ENCODE assay signal across 10 cellular contexts in genomic region chr10:22597142-22597541, GRCh38.
DNase-seq lines count a peak whose midpoint lies in the region; ATAC-seq and TF ChIP-seq lines count a peak whose summit lies in the region.
"Had no signal": no experiment of that assay in that cellular context is flagged by ENCODE, and none has a peak within 500 bp of the region (broad histone marks: within the 10 kb centered on the region; RNA-seq: fewer than 3 reads in every experiment).

No MANE protein-coding gene starts in this region.

- no peak overlapping the region for H3K27ac ChIP-seq in OCI-LY7 (ENCODE audit: low read depth, low read length, poor library complexity, severe bottlenecking)
- no peak overlapping the region for H3K27ac ChIP-seq in mesenchymal stem cell (ENCODE audit: low read length, poor library complexity, severe bottlenecking)
- H3K27ac ChIP-seq in adrenal gland = peak overlapping the region in 1 of 5 donors; percentile 42
- H3K27ac ChIP-seq in testis = no peak overlapping the region

- no TSS peak for BruUV-seq in OCI-LY7 (replicated peaks; lab: Mats Ljungman, UMichigan)

- peak overlapping the region in 1 of 2 experiments; percentile 21 for H3K18ac ChIP-seq in mesenchymal stem cell (ENCODE audit: low read depth in 1 of 2, low read length in 2 of 2)

- no peaks in the 10 kb centered on the region for H3K9me2 ChIP-seq in OCI-LY7 (ENCODE audit: insufficient read depth, low read length)

- H3K4me1 ChIP-seq in OCI-LY7 (ENCODE audit: insufficient read depth, low read length, poor library complexity, severe bottlenecking) (peaks cover 70% of the 10 kb centered on the region), mesenchymal stem cell (ENCODE audit: control insufficient read depth, insufficient read depth, low read depth, low read length) (peaks cover 25% of the 10 kb centered on the region), adrenal gland (replicated peaks in 1 of 2) (peaks cover 10 to 25% of the 10 kb centered on the region in 2 donors), testis (no peaks in the 10 kb centered on the region)

- CTCF ChIA-PET in OCI-LY7 (lab: Charles Lee; ENCODE audit: unreplicated experiment) = no interaction called here

- H4K8ac ChIP-seq in mesenchymal stem cell (ENCODE audit: low read length) = no peak overlapping the region

- H2AK5ac ChIP-seq in mesenchymal stem cell (ENCODE audit: low read length, severe bottlenecking) = peak overlapping the region; percentile 19

- no peak overlapping the region for H3K9ac ChIP-seq in mesenchymal stem cell (ENCODE audit: low read length)

- no peak overlapping the region for H2BK15ac ChIP-seq in mesenchymal stem cell (ENCODE audit: low read depth, poor library complexity, severe bottlenecking)

- H2BK12ac ChIP-seq in mesenchymal stem cell (ENCODE audit: low read length in 2 of 2) = no peak overlapping the region

- H3K79me1 ChIP-seq in mesenchymal stem cell (replicated peaks; ENCODE audit: low read length, poor library complexity, severe bottlenecking) = peaks cover 40% of the 10 kb centered on the region

- H2BK120ac ChIP-seq in mesenchymal stem cell (ENCODE audit: low read depth, low read length) = no peak overlapping the region

- no peaks in the 10 kb centered on the region for H3K79me2 ChIP-seq in OCI-LY7 (ENCODE audit: insufficient read depth, low read depth, low read length)

- no peak overlapping the region for H4K91ac ChIP-seq in mesenchymal stem cell (ENCODE audit: low read length)

- H3K36me3 ChIP-seq in OCI-LY7 (ENCODE audit: insufficient read depth, low read length) = 0 out of 2 replicates have a peak, but pooled peaks cover 2% of the 10 kb centered on the region
- peaks cover 15 to 19% of the 10 kb centered on the region in 2 experiments for H3K36me3 ChIP-seq in mesenchymal stem cell (ENCODE audit: control insufficient read depth in 1 of 2, insufficient read depth in 2 of 2, low read depth in 1 of 2, low read length in 2 of 2)
- no peaks in the 10 kb centered on the region for H3K36me3 ChIP-seq in adrenal gland (replicated peaks in 1 of 2)
- no peaks in the 10 kb centered on the region for H3K36me3 ChIP-seq in testis (ENCODE audit: low read depth, missing control alignments)

- peak overlapping the region; percentile 17; the same call in 1 of the 2 replicates for H3K4me2 ChIP-seq in OCI-LY7 (ENCODE audit: low read length)
- no peak overlapping the region for H3K4me2 ChIP-seq in mesenchymal stem cell (ENCODE audit: low read length, poor library complexity, severe bottlenecking)

- 4% methylated on average over 3 of the region's 5 CpGs for WGBS in mesenchymal stem cell
- WGBS in adrenal gland, 4 donors = 66 to 78% (median 73%) methylated on average over 5 of the region's 5 CpGs
- WGBS in testis, 2 donors = 83 to 89% methylated on average over 5 of the region's 5 CpGs

- intact Hi-C loops in OCI-LY7 (cut with micrococcal nuclease; ENCODE audit: unreplicated experiment) (no loop called here), adrenal gland (cut with DNase I) (no loop called here), testis (cut with DNase I; ENCODE audit: low total_unique reads) (no loop called here)

- TF ChIP-seq CTCF in OCI-LY7 (conservative IDR thresholded peaks at IDR 0.05; ENCODE audit: low read length) = no peak
- no peak for TF ChIP-seq CTCF in adrenal gland (IDR thresholded peaks at IDR 0.05)
- TF ChIP-seq CTCF in testis (IDR thresholded peaks at IDR 0.05) = no peak

- H3K4ac ChIP-seq in mesenchymal stem cell (ENCODE audit: low read depth in 1 of 2, low read length in 2 of 2) = peak overlapping the region in 1 of 2 experiments; percentile 43

- peak overlapping the region in 1 of 2 experiments; percentile 74 for H3K14ac ChIP-seq in mesenchymal stem cell (ENCODE audit: low read length in 2 of 2)

- DNase-seq in OCI-LY7 (ENCODE audit: low spot score) (peak; percentile 38), mesenchymal stem cell (peak; percentile 88), adrenal gland (no peak), testis (no peak), globus pallidus (ENCODE audit: low spot score) (no peak), NAMALWA (ENCODE audit: low spot score) (no peak)
- DNase-seq: activated CD8-positive, alpha-beta memory T cell treated with anti-CD3 and anti-CD28 coated beads for 24 hours had no signal

- no peak overlapping the region for H2BK5ac ChIP-seq in mesenchymal stem cell (ENCODE audit: low read depth, low read length, poor library complexity, severe bottlenecking)

- H2AFZ ChIP-seq in OCI-LY7 (ENCODE audit: low read length) = no peak overlapping the region
- H2AFZ ChIP-seq in mesenchymal stem cell (ENCODE audit: low read depth, low read length) = peak overlapping the region; percentile 33

- H3K27me3 ChIP-seq in mesenchymal stem cell (ENCODE audit: control insufficient read depth in 1 of 2, insufficient read depth in 1 of 2, low read length in 2 of 2) (no peaks in the 10 kb centered on the region), adrenal gland (no peaks in the 10 kb centered on the region), testis (no peaks in the 10 kb centered on the region)

- POLR2A ChIA-PET in OCI-LY7 (lab: Charles Lee) = interaction anchor here (1.1 to 1.6 kb wide), 2 partner anchors 9 to 495 kb away, joined by 3 read pairs; no protein-coding TSS in a partner anchor

- H3K4me3 ChIP-seq in OCI-LY7 (ENCODE audit: low read depth, low read length, poor library complexity, severe bottlenecking) (no peak overlapping the region), mesenchymal stem cell (ENCODE audit: insufficient read depth in 1 of 2, low read depth in 1 of 2, low read length in 2 of 2) (no peak overlapping the region), adrenal gland (no peak overlapping the region), testis (no peak overlapping the region)

- ATAC-seq in GM18499 (IDR thresholded peaks at IDR 0.05; ENCODE audit: insufficient read depth, unreplicated experiment) (peak; percentile 70), GM21619 (IDR thresholded peaks at IDR 0.05; ENCODE audit: unreplicated experiment) (peak; percentile 56)
- ATAC-seq: HCT116 had no signal

- H4K20me1 ChIP-seq in OCI-LY7 (ENCODE audit: insufficient read depth, low read length) = no peaks in the 10 kb centered on the region; the same call in 1 of the 2 replicates

- H3K23ac ChIP-seq in mesenchymal stem cell (ENCODE audit: low read length in 2 of 2) = peak overlapping the region in 1 of 2 experiments; percentile 46

- H3K9me3 ChIP-seq in OCI-LY7 (ENCODE audit: low read length) (no peaks in the 10 kb centered on the region), mesenchymal stem cell (ENCODE audit: control insufficient read depth, low read length) (no peaks in the 10 kb centered on the region), adrenal gland (replicated peaks in 1 of 3) (no peaks in the 10 kb centered on the region), testis (no peaks in the 10 kb centered on the region)

- TF ChIP-seq POLR2A in adrenal gland (IDR thresholded peaks at IDR 0.05) (no peak), testis (IDR thresholded peaks at IDR 0.05) (no peak)

Comparison
In these comparisons a context has a peak if more than half of its experiments do, and no peak if none do; other contexts are left out.
1. DNase-seq: peak in OCI-LY7 (single experiment) and mesenchymal stem cell (single experiment); none in adrenal gland (0 of 7), testis (single experiment), globus pallidus (single experiment) and NAMALWA (single experiment).